Comparison of ENCODE assay signal across 8 cellular contexts in genomic region chr19:3970808-3971598, GRCh38. TPM values are rescaled to one million over a fixed set of nuclear protein-coding genes. Genes with fewer than 3 reads are reported as not detected.
A peak's percentile ranks its signal among the peaks of the same experiment; 100 is the strongest.
DNase-seq lines count a peak whose midpoint lies in the region; ATAC-seq and FAIRE-seq lines count a peak whose summit lies in the region.

Gene DAPK3 (minus strand): TSS chr19:3971099. CDS start chr19:3969735, 1,364 bp downstream.

- peak within 1 kb of the TSS; percentile 35 for H2BK5ac ChIP-seq in mesendoderm (ENCODE audit: low read length)

- peak within 1 kb of the TSS; percentile 74 for H3K4ac ChIP-seq in mesendoderm (ENCODE audit: low read depth, low read length)

- peak within 1 kb of the TSS; percentile 88 for H3K27ac ChIP-seq in mesendoderm (ENCODE audit: low read depth, low read length)

- peak; percentile 89 for FAIRE-seq in HTR-8/SVneo (lab: Jason Lieb, UNC)

- no peak within 1 kb of the TSS for H2BK15ac ChIP-seq in mesendoderm (replicated peaks; ENCODE audit: low read depth)

- H2AK5ac ChIP-seq in mesendoderm (ENCODE audit: low read length), result no peak within 1 kb of the TSS

- peak within 1 kb of the TSS; percentile 92 for H3K18ac ChIP-seq in mesendoderm (ENCODE audit: low read length)

- peak within 1 kb of the TSS; percentile 23 for H2BK120ac ChIP-seq in mesendoderm (ENCODE audit: low read depth, low read length)

- H3K23ac ChIP-seq in mesendoderm (ENCODE audit: low read length), result no peak within 1 kb of the TSS

- H3K4me2 ChIP-seq in mesendoderm (ENCODE audit: low read length), result peak within 1 kb of the TSS; percentile 99

- H4K5ac ChIP-seq in mesendoderm (ENCODE audit: low read length), result no peak within 1 kb of the TSS

- H3K79me1 ChIP-seq in mesendoderm (ENCODE audit: low read length), result peaks cover 14% of the 10 kb centered on the region

- H3K4me1 ChIP-seq in endocrine pancreas (ENCODE audit: control insufficient read depth, insufficient read depth, low read length), result no peaks in the 10 kb centered on the region
- H3K4me1 ChIP-seq in mesendoderm (ENCODE audit: control insufficient read depth, low read depth, low read length), result peaks cover 4% of the 10 kb centered on the region

- WGBS in mesendoderm (ENCODE audit: extremely low coverage, insufficient coverage, low lambda C conversion rate), result no CpG with 5 or more reads among the region's 73 CpGs

- DNase-seq in COLO829 (ENCODE audit: low spot score) (peak; percentile 90), HTR-8/SVneo (ENCODE audit: insufficient read length, low spot score) (peak; percentile 90), NOMO-1 treated with dmso at 0.1 percent for 144 hours (lab: John Stamatoyannopoulos, UW; ENCODE audit: unreplicated experiment) (peak; percentile 99), mesendoderm (peak; percentile 100)
- peak; percentile 91 to 93 (median 93) for DNase-seq in activated CD8-positive, alpha-beta memory T cell treated with anti-CD3 and anti-CD28 coated beads for 48 hours (ENCODE audit: low read depth in 2 of 3, low spot score in 2 of 3)
- peak; percentile 84 for DNase-seq in stimulated activated CD8-positive, alpha-beta memory T cell treated with anti-CD3 and anti-CD28 coated beads, Interleukin-15, amount 100 ng/mL, for 1 hour (ENCODE audit: low read depth)

- peak; percentile 90 for ATAC-seq in GM21367 (IDR thresholded peaks at IDR 0.05; ENCODE audit: unreplicated experiment)

- H3K27me3 ChIP-seq in endocrine pancreas (ENCODE audit: control insufficient read depth, insufficient read depth, low read length), result no peaks in the 10 kb centered on the region
- no peaks in the 10 kb centered on the region for H3K27me3 ChIP-seq in mesendoderm (ENCODE audit: insufficient read depth, low read length, poor library complexity)

- H3K9me3 ChIP-seq in endocrine pancreas (ENCODE audit: control insufficient read depth, low read length), result no peaks in the 10 kb centered on the region

- H3K79me2 ChIP-seq in mesendoderm (ENCODE audit: control insufficient read depth, insufficient read depth, low read length), result peaks cover 35% of the 10 kb centered on the region

- H3K9ac ChIP-seq in endocrine pancreas (ENCODE audit: control insufficient read depth, insufficient read depth, low read length), result peak within 1 kb of the TSS; percentile 93
- peak within 1 kb of the TSS; percentile 80 for H3K9ac ChIP-seq in mesendoderm (ENCODE audit: low read length)

- H3K56ac ChIP-seq in mesendoderm (ENCODE audit: low read length), result peak within 1 kb of the TSS; percentile 96

- peaks cover 3% of the 10 kb centered on the region for H3K36me3 ChIP-seq in endocrine pancreas (ENCODE audit: control insufficient read depth, insufficient read depth, low read length)
- peaks cover 10% of the 10 kb centered on the region for H3K36me3 ChIP-seq in mesendoderm (ENCODE audit: control insufficient read depth, insufficient read depth, low read length)

- peak within 1 kb of the TSS; percentile 60 for H3K4me3 ChIP-seq in endocrine pancreas (ENCODE audit: control insufficient read depth, insufficient read depth, low read length)
- H3K4me3 ChIP-seq in mesendoderm (ENCODE audit: low read length), result peak within 1 kb of the TSS; percentile 75

- no peak within 1 kb of the TSS for H4K8ac ChIP-seq in mesendoderm (ENCODE audit: low read depth, low read length)

RNA-seq across cellular contexts. Expression of gene DAPK3, which starts in this region (rescaled TPM):
- polyA plus RNA-seq in mesendoderm (2013, experiment 1 of 2), result 96.8 TPM
- 100 TPM for polyA plus RNA-seq in mesendoderm (2013, experiment 2 of 2)

Comparison
In these comparisons a context has a peak if more than half of its experiments do, and no peak if none do; other contexts are left out.
1. Peak in every context shown above with its lines: DNase-seq, ATAC-seq, H3K4me3 ChIP-seq and H3K27ac ChIP-seq.